ENCODE assay signal across 31 cellular contexts in genomic region chr2:98816281-98816680, GRCh38.
"Had no signal": no experiment of that assay in that cellular context is flagged by ENCODE, and none has a peak within 500 bp of the region (broad histone marks: within the 10 kb centered on the region; RNA-seq: fewer than 3 reads in every experiment).

No MANE protein-coding gene starts in this region.

- ATAC-seq: activated CD4-positive, alpha-beta T cell treated with anti-CD3 and anti-CD28 coated beads for 36 hours; activated CD8-positive, alpha-beta memory T cell treated with anti-CD3 and anti-CD28 coated beads, Interleukin-2, amount 10 ng/mL, durations not matched to agents 7 days and 5 days; activated CD8-positive, alpha-beta T cell treated with anti-CD3 and anti-CD28 coated beads, Interleukin-2, amount 10 ng/mL, durations not matched to agents 7 days and 5 days; activated naive CD8-positive, alpha-beta T cell treated with anti-CD3 and anti-CD28 coated beads, Interleukin-2, amount 50 U/mL, for 24 hours; body of pancreas; effector memory CD8-positive, alpha-beta T cell; gastrocnemius medialis; T-helper 17 cell had no signal

- H3K27ac ChIP-seq: adrenal gland, body of pancreas, cardiac muscle cell, colonic mucosa, dorsolateral prefrontal cortex, epithelial cell of prostate, gastrocnemius medialis had no signal

- H3K36me3 ChIP-seq: adrenal gland, cardiac muscle cell, colonic mucosa, gastrocnemius medialis had no signal

- H3K9me3 ChIP-seq: body of pancreas, colonic mucosa, gastrocnemius medialis had no signal

- DNase-seq: activated CD4-positive, alpha-beta memory T cell treated with anti-CD3 and anti-CD28 coated beads for 36 hours; activated CD4-positive, alpha-beta T cell treated with anti-CD3 and anti-CD28 coated beads for 36 hours; activated CD4-positive, alpha-beta T cell treated with anti-CD3 and anti-CD28 coated beads, Interleukin-2, amount 10 ng/mL, durations not matched to agents 24 days and 14 days; activated CD4-positive, CD25-positive, alpha-beta regulatory T cell; activated CD4-positive, CD25-positive, alpha-beta regulatory T cell treated with anti-CD3 and anti-CD28 coated beads, Interleukin-2, amount 50 U/mL, for 72 hours; activated CD8-positive, alpha-beta memory T cell treated with anti-CD3 and anti-CD28 coated beads, Interleukin-2, amount 10 ng/mL, durations not matched to agents 7 days and 5 days; activated CD8-positive, alpha-beta memory T cell treated with anti-CD3 and anti-CD28 coated beads, Interleukin-2, amount 50 U/mL, for 4 hours; activated CD8-positive, alpha-beta T cell treated with anti-CD3 and anti-CD28 coated beads, Interleukin-2, amount 10 ng/mL, durations not matched to agents 7 days and 5 days; activated effector memory CD4-positive, alpha-beta T cell treated with anti-CD3 and anti-CD28 coated beads, Interleukin-2, amount 50 U/mL, for 16 hours; activated naive CD4-positive, alpha-beta T cell treated with anti-CD3 and anti-CD28 coated beads for 36 hours; activated naive CD8-positive, alpha-beta T cell treated with anti-CD3 and anti-CD28 coated beads for 36 hours; activated naive CD8-positive, alpha-beta T cell treated with anti-CD3 and anti-CD28 coated beads, Interleukin-2, amount 50 U/mL, for 24 hours; activated T-cell treated with anti-CD3 and anti-CD28 coated beads, Interleukin-2, amount 50 U/mL, for 1 hour; amygdala; aorta; body of pancreas; central memory CD4-positive, alpha-beta T cell; cerebellar nuclear complex; colonic mucosa; dorsolateral prefrontal cortex; effector CD4-positive, alpha-beta T cell; effector memory CD8-positive, alpha-beta T cell; foreskin fibroblast; gastrocnemius medialis; glutamatergic neuron; T-helper 1 cell; T-helper 17 cell; T1000 had no signal

- H3K27me3 ChIP-seq: adrenal gland, body of pancreas, colonic mucosa, dorsolateral prefrontal cortex had no signal

- H3K4me1 ChIP-seq: adrenal gland, body of pancreas, colonic mucosa, gastrocnemius medialis had no signal

- H3K4me3 ChIP-seq: adrenal gland, body of pancreas, cardiac muscle cell, colonic mucosa, dorsolateral prefrontal cortex, gastrocnemius medialis had no signal
